Comparison of ENCODE assay signal across 8 cellular contexts in the genomic region with DNA sequence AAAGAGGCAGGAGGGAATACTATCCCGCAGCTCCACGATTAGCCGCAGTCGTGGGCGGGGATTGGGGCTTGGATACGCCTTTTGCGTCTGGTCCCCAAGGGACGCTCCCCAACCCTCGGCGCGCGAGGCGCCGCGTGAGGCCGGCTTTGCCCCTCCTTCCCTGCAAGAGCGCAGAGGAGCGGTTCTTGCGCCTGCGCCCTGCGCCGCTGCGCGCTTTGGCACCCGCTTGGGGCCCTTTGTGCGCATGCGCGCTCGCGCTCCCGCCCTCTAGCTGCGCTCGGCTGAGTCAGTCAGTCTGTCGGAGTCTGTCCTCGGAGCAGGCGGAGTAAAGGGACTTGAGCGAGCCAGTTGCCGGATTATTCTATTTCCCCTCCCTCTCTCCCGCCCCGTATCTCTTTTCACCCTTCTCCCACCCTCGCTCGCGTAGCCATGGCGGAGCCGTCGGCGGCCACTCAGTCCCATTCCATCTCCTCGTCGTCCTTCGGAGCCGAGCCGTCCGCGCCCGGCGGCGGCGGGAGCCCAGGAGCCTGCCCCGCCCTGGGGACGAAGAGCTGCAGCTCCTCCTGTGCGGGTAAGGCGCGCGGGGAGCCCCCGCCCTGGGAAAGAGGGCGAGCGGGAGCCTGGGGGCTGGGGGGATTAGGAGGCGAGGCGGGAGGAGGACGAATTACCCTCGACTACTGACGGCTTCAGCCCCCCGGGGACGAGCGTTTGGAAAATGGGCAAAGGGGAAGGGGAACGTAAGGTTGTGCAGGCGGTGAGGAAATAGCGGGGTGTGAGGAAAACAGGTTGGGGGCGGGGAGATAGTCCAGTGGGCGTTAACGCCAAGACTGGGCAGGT. TPM values are rescaled to one million over a fixed set of nuclear protein-coding genes. Genes with fewer than 3 reads are reported as not detected.
DNase-seq lines count a peak whose midpoint lies in the region; ATAC-seq and TF ChIP-seq lines count a peak whose summit lies in the region.

A gene with protein sequence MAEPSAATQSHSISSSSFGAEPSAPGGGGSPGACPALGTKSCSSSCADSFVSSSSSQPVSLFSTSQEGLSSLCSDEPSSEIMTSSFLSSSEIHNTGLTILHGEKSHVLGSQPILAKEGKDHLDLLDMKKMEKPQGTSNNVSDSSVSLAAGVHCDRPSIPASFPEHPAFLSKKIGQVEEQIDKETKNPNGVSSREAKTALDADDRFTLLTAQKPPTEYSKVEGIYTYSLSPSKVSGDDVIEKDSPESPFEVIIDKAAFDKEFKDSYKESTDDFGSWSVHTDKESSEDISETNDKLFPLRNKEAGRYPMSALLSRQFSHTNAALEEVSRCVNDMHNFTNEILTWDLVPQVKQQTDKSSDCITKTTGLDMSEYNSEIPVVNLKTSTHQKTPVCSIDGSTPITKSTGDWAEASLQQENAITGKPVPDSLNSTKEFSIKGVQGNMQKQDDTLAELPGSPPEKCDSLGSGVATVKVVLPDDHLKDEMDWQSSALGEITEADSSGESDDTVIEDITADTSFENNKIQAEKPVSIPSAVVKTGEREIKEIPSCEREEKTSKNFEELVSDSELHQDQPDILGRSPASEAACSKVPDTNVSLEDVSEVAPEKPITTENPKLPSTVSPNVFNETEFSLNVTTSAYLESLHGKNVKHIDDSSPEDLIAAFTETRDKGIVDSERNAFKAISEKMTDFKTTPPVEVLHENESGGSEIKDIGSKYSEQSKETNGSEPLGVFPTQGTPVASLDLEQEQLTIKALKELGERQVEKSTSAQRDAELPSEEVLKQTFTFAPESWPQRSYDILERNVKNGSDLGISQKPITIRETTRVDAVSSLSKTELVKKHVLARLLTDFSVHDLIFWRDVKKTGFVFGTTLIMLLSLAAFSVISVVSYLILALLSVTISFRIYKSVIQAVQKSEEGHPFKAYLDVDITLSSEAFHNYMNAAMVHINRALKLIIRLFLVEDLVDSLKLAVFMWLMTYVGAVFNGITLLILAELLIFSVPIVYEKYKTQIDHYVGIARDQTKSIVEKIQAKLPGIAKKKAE (plus strand): TSS at position 293 of the 837 bp plus-strand sequence. CDS start 137 bp downstream, at position 430.

- intact Hi-C loops in colonic mucosa (cut with DNase I), result no loop called here

- no peaks in the 10 kb centered on the region for H3K36me3 ChIP-seq in BE2C
- H3K36me3 ChIP-seq in colonic mucosa, result no peaks in the 10 kb centered on the region

- TF ChIP-seq CTCF in BE2C (IDR thresholded peaks at IDR 0.05; ENCODE audit: low read depth, low read length) (no peak), colonic mucosa (IDR thresholded peaks at IDR 0.05) (no peak)

- H3K9me3 ChIP-seq in BE2C (no peaks in the 10 kb centered on the region), colonic mucosa (no peaks in the 10 kb centered on the region)

- DNase-seq in BE2C (peak; percentile 94), GM19240 (ENCODE audit: insufficient read length, low spot score) (peak; percentile 95), NCI-H526 (lab: John Stamatoyannopoulos, UW) (peak; percentile 97 to 99), colonic mucosa (peak; percentile 97)
- DNase-seq in activated CD4-positive, alpha-beta T cell treated with anti-CD3 and anti-CD28 coated beads for 48 hours, result peak; percentile 99
- peak; percentile 98 for DNase-seq in stimulated activated CD4-positive, alpha-beta T cell treated with anti-CD3 and anti-CD28 coated beads, Interleukin-1b, Interleukin-23, amount 100 ng/mL, for 4 hours (ENCODE audit: low read depth in 2 of 2)

- H3K4me3 ChIP-seq in BE2C (ENCODE audit: low read depth, low read length), result peak within 1 kb of the TSS; percentile 83
- H3K4me3 ChIP-seq in colonic mucosa, result peak within 1 kb of the TSS; percentile 68

- H3K4me1 ChIP-seq in BE2C (no peaks in the 10 kb centered on the region), colonic mucosa (peaks cover 5% of the 10 kb centered on the region)

- H3K27me3 ChIP-seq in BE2C (no peaks in the 10 kb centered on the region), colonic mucosa (no peaks in the 10 kb centered on the region), layer of hippocampus (ENCODE audit: control insufficient read depth, insufficient read depth, low read length) (no peaks in the 10 kb centered on the region)

- peak within 1 kb of the TSS; percentile 94 for H3K27ac ChIP-seq in colonic mucosa
- peak within 1 kb of the TSS; percentile 91 for H3K27ac ChIP-seq in layer of hippocampus (ENCODE audit: low read depth, low read length)

- ATAC-seq in HG03460 (IDR thresholded peaks at IDR 0.05; ENCODE audit: unreplicated experiment), result peak; percentile 87

- peak within 1 kb of the TSS; percentile 88 to 90 for H3K9ac ChIP-seq in colonic mucosa (ENCODE audit: low read depth in 2 of 2, low read length in 2 of 2)

RNA-seq across cellular contexts. Expression of the gene that starts here (rescaled TPM):
- 120 TPM for polyA plus RNA-seq in BE2C (2012; ENCODE audit: insufficient read depth, insufficient read length, low read depth)
- total RNA-seq in colonic mucosa, result 100 to 1,000 TPM; 110 to 128 TPM

Comparison
In these comparisons a context has a peak if more than half of its experiments do, and no peak if none do; other contexts are left out.
1. Peak in every context shown above with its lines: DNase-seq, ATAC-seq, H3K4me3 ChIP-seq and H3K27ac ChIP-seq.